In genomic region chr4:15344041-15344440, GRCh38 we compare ENCODE assay signal across 19 cellular contexts.
DNase-seq lines count a peak whose midpoint lies in the region; ATAC-seq and TF ChIP-seq lines count a peak whose summit lies in the region.
"Had no signal": no experiment of that assay in that cellular context is flagged by ENCODE, and none has a peak within 500 bp of the region (broad histone marks: within the 10 kb centered on the region; RNA-seq: fewer than 3 reads in every experiment).

No MANE protein-coding gene starts in this region.

- no CpG with 5 or more reads among the region's 2 CpGs for WGBS in mesendoderm (ENCODE audit: extremely low coverage, insufficient coverage, low lambda C conversion rate)

- no peak overlapping the region for H2BK120ac ChIP-seq in mesendoderm (ENCODE audit: low read depth, low read length)

- H3K56ac ChIP-seq in mesendoderm (ENCODE audit: low read length) = no peak overlapping the region

- H4K8ac ChIP-seq in mesendoderm (ENCODE audit: low read depth, low read length) = no peak overlapping the region

- peaks cover 5% of the 10 kb centered on the region for H3K4me1 ChIP-seq in mesendoderm (ENCODE audit: control insufficient read depth, low read depth, low read length)

- DNase-seq in BJ (ENCODE audit: low read depth) (peak; percentile 78), MG63 (peak; percentile 32), epithelial cell of esophagus (ENCODE audit: low read depth) (peak; percentile 87), mesendoderm (peak; percentile 69), cerebellar cortex (ENCODE audit: low spot score) (no peak), C1 segment of cervical spinal cord (lab: John Stamatoyannopoulos, UW) (no peak)
- DNase-seq: activated CD8-positive, alpha-beta T cell treated with anti-CD3 and anti-CD28 coated beads, Interleukin-2, amount 10 ng/mL, durations not matched to agents 7 days and 5 days; islet precursor cell; KG1; NCI-H1417 treated with DMSO at 0.1 percent for 48 hours; occipital lobe; sigmoid colon; uterus had no signal

- H3K36me3 ChIP-seq in BJ (ENCODE audit: control insufficient read depth, insufficient read depth, low read length) (no peaks in the 10 kb centered on the region), MG63 (no peaks in the 10 kb centered on the region), mesendoderm (ENCODE audit: control insufficient read depth, insufficient read depth, low read length) (no peaks in the 10 kb centered on the region)
- H3K36me3 ChIP-seq: sigmoid colon, uterus had no signal

- H3K9ac ChIP-seq in mesendoderm (ENCODE audit: low read length) = no peak overlapping the region

- H3K18ac ChIP-seq in mesendoderm (ENCODE audit: low read length) = no peak overlapping the region

- no peak overlapping the region for H2BK15ac ChIP-seq in mesendoderm (replicated peaks; ENCODE audit: low read depth)

- H3K4me2 ChIP-seq in mesendoderm (ENCODE audit: low read length) = no peak overlapping the region

- POLR2A ChIA-PET in BJ (lab: Charles Lee) = no interaction called here

- H3K9me3 ChIP-seq in MG63 = no peaks in the 10 kb centered on the region
- H3K9me3 ChIP-seq: sigmoid colon, uterus had no signal

- H3K79me1 ChIP-seq in mesendoderm (ENCODE audit: low read length) = no peaks in the 10 kb centered on the region

- H3K4ac ChIP-seq in mesendoderm (ENCODE audit: low read depth, low read length) = no peak overlapping the region

- ATAC-seq in GM19324 (IDR thresholded peaks at IDR 0.05; ENCODE audit: low FRiP score, unreplicated experiment) = no peak
- no peak for ATAC-seq in HG03139 (IDR thresholded peaks at IDR 0.05; ENCODE audit: unreplicated experiment)
- ATAC-seq: activated CD8-positive, alpha-beta T cell treated with anti-CD3 and anti-CD28 coated beads, Interleukin-2, amount 10 ng/mL, durations not matched to agents 7 days and 5 days; GM12878; HCT116 had no signal

- no peaks in the 10 kb centered on the region for H3K79me2 ChIP-seq in mesendoderm (ENCODE audit: control insufficient read depth, insufficient read depth, low read length)

- H2BK5ac ChIP-seq in mesendoderm (ENCODE audit: low read length) = no peak overlapping the region

- H2AK5ac ChIP-seq in mesendoderm (ENCODE audit: low read length) = no peak overlapping the region

- CTCF ChIA-PET in BJ (lab: Yijun Ruan, JAX) = interaction anchor here (1.2 kb wide), 1 partner anchor 9 kb away, joined by 4 read pairs; no protein-coding TSS in a partner anchor

- H3K27ac ChIP-seq in mesendoderm (ENCODE audit: low read depth, low read length) = no peak overlapping the region
- H3K27ac ChIP-seq: C4-2B, SK-N-MC had no signal

- TF ChIP-seq CTCF in BJ (IDR thresholded peaks at IDR 0.05; ENCODE audit: insufficient read depth, low read depth, low read length) (no peak), epithelial cell of esophagus (IDR thresholded peaks at IDR 0.05; ENCODE audit: insufficient read depth, low read depth, low read length, missing control alignments) (no peak)

- H3K27me3 ChIP-seq in BJ (ENCODE audit: control insufficient read depth, insufficient read depth, low read length) (peaks cover 17% of the 10 kb centered on the region), MG63 (no peaks in the 10 kb centered on the region), mesendoderm (ENCODE audit: insufficient read depth, low read length, poor library complexity) (no peaks in the 10 kb centered on the region)
- H3K27me3 ChIP-seq: sigmoid colon, uterus had no signal

- H3K23ac ChIP-seq in mesendoderm (ENCODE audit: low read length) = no peak overlapping the region

- H4K5ac ChIP-seq in mesendoderm (ENCODE audit: low read length) = no peak overlapping the region

- H3K4me3 ChIP-seq in BJ (ENCODE audit: low read depth, low read length) = no peak overlapping the region
- H3K4me3 ChIP-seq in MG63 = no peak overlapping the region
- H3K4me3 ChIP-seq in epithelial cell of esophagus (ENCODE audit: low read length) = no peak overlapping the region
- no peak overlapping the region for H3K4me3 ChIP-seq in mesendoderm (ENCODE audit: low read length)
- H3K4me3 ChIP-seq: GM12878, sigmoid colon, SK-N-MC, uterus had no signal

Comparison
In these comparisons a context has a peak if more than half of its experiments do, and no peak if none do; other contexts are left out.
1. DNase-seq: peak in BJ (single experiment), MG63 (single experiment), epithelial cell of esophagus (single experiment) and mesendoderm (single experiment); none in cerebellar cortex (single experiment) and C1 segment of cervical spinal cord (0 of 14).